In the genomic region with DNA sequence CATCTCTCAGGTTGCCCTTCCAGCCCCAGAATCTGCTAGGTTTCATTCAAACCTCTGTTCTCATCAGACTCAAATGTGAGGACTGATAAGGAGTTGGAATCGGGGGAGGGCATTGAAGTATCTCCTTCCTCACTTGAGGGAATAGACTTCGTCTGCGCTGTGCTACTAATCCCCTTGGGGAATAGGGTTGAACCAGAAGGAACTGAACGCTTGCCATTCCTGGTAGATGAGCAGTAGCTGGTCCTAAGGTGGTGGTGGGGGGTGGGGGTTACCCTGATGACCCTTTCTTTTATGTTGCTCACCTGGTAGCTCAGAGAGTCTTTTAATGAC, we compare ENCODE assay signal across 8 cellular contexts. TPM values are rescaled to one million over a fixed set of nuclear protein-coding genes. Genes with fewer than 3 reads are reported as not detected.
A peak's percentile ranks its signal among the peaks of the same experiment; 100 is the strongest.
DNase-seq lines count a peak whose midpoint lies in the region; ATAC-seq, FAIRE-seq and TF ChIP-seq lines count a peak whose summit lies in the region.

No MANE protein-coding gene starts in this region.

- intact Hi-C loops in CD4-positive, alpha-beta memory T cell (cut with micrococcal nuclease), result loop anchor here (1.0 to 5.0 kb wide), 3 partner anchors 37 to 333 kb away; no protein-coding TSS in a partner anchor
- intact Hi-C loops in naive thymus-derived CD4-positive, alpha-beta T cell (cut with micrococcal nuclease), result loop anchor here (1.0 to 5.0 kb wide), 7 partner anchors 37 to 907 kb away; a partner anchor contains a TSS

- no peak overlapping the region for H3K27ac ChIP-seq in CD4-positive, alpha-beta memory T cell (ENCODE audit: low read depth, low read length)
- H3K27ac ChIP-seq in naive thymus-derived CD4-positive, alpha-beta T cell (ENCODE audit: low read depth, low read length), result no peak overlapping the region

- no peaks in the 10 kb centered on the region for H3K36me3 ChIP-seq in CD4-positive, alpha-beta memory T cell (ENCODE audit: insufficient read depth, low read length)
- H3K36me3 ChIP-seq in naive thymus-derived CD4-positive, alpha-beta T cell (ENCODE audit: control insufficient read depth in 2 of 3, insufficient read depth in 3 of 3, low read length in 3 of 3), result no peaks in the 10 kb centered on the region

- peak; percentile 1 for ATAC-seq in naive thymus-derived CD4-positive, alpha-beta T cell
- ATAC-seq in HG02588 (IDR thresholded peaks at IDR 0.05; ENCODE audit: unreplicated experiment) (no peak), GM21723 (IDR thresholded peaks at IDR 0.05; ENCODE audit: unreplicated experiment) (no peak)

- TF ChIP-seq CTCF in brain (conservative IDR thresholded peaks at IDR 0.05), result peak in 1 of 2 experiments; percentile 31

- no peaks in the 10 kb centered on the region for H3K27me3 ChIP-seq in CD4-positive, alpha-beta memory T cell (ENCODE audit: insufficient read depth, low read length)
- H3K27me3 ChIP-seq in naive thymus-derived CD4-positive, alpha-beta T cell (ENCODE audit: control insufficient read depth in 2 of 2, insufficient read depth in 2 of 2, low read length in 2 of 2), result no peaks in the 10 kb centered on the region

- H3K4me3 Mint-ChIP-seq in CD4-positive, alpha-beta memory T cell, result peak overlapping the region; percentile 74 to 91 (median 83)
- H3K4me3 Mint-ChIP-seq in brain, result peak overlapping the region; percentile 82 to 97 (median 88)
- peak overlapping the region; percentile 73 to 90 (median 86) for H3K4me3 Mint-ChIP-seq in naive thymus-derived CD4-positive, alpha-beta T cell

- H3K27ac Mint-ChIP-seq in CD4-positive, alpha-beta memory T cell, result peak overlapping the region in 6 of 7 donors; percentile 3 to 86 (median 78)
- peak overlapping the region; percentile 5 to 93 (median 67) for H3K27ac Mint-ChIP-seq in brain
- H3K27ac Mint-ChIP-seq in naive thymus-derived CD4-positive, alpha-beta T cell, result peak overlapping the region in 8 of 9 donors; percentile 2 to 82 (median 62)

- POLR2A ChIA-PET in CD4-positive, alpha-beta memory T cell (lab: Charles Lee; ENCODE audit: partially characterized antibody), result no interaction called here
- POLR2A ChIA-PET in naive thymus-derived CD4-positive, alpha-beta T cell (lab: Charles Lee), result interaction anchor here (0.6 kb wide), 1 partner anchor 128 kb away, joined by 3 read pairs; no protein-coding TSS in a partner anchor

- peaks cover 0 to 9% (median 3%) of the 10 kb centered on the region in 8 donors for H3K9me3 Mint-ChIP-seq in CD4-positive, alpha-beta memory T cell
- H3K9me3 Mint-ChIP-seq in brain, result peaks cover 9 to 25% (median 11%) of the 10 kb centered on the region in 5 experiments
- H3K9me3 Mint-ChIP-seq in naive thymus-derived CD4-positive, alpha-beta T cell, result peaks cover 0 to 21% (median 2%) of the 10 kb centered on the region in 11 donors

- peaks cover 0 to 6% of the 10 kb centered on the region in 2 donors for H3K36me3 Mint-ChIP-seq in CD4-positive, alpha-beta memory T cell
- H3K36me3 Mint-ChIP-seq in brain, result no peaks in the 10 kb centered on the region
- no peaks in the 10 kb centered on the region for H3K36me3 Mint-ChIP-seq in naive thymus-derived CD4-positive, alpha-beta T cell

- H3K4me1 ChIP-seq in CD4-positive, alpha-beta memory T cell (ENCODE audit: insufficient read depth, low read length), result peaks cover 6% of the 10 kb centered on the region
- H3K4me1 ChIP-seq in naive thymus-derived CD4-positive, alpha-beta T cell (ENCODE audit: control insufficient read depth in 2 of 2, insufficient read depth in 2 of 2, low read length in 2 of 2), result peaks cover 0 to 4% of the 10 kb centered on the region in 2 donors

- no peak for FAIRE-seq in GM12891 (lab: Jason Lieb, UNC)

- H3K9me3 ChIP-seq in CD4-positive, alpha-beta memory T cell (ENCODE audit: control insufficient read depth in 1 of 2, low read length in 2 of 2), result no peaks in the 10 kb centered on the region
- no peaks in the 10 kb centered on the region for H3K9me3 ChIP-seq in naive thymus-derived CD4-positive, alpha-beta T cell (ENCODE audit: control insufficient read depth in 2 of 3, low read length in 3 of 3)

- peaks cover 5 to 21% (median 11%) of the 10 kb centered on the region in 4 donors for H3K4me1 Mint-ChIP-seq in CD4-positive, alpha-beta memory T cell
- H3K4me1 Mint-ChIP-seq in brain, result peaks cover 14% of the 10 kb centered on the region
- H3K4me1 Mint-ChIP-seq in naive thymus-derived CD4-positive, alpha-beta T cell, result peaks cover 4 to 21% (median 13%) of the 10 kb centered on the region in 7 donors

- CTCF ChIA-PET in CD4-positive, alpha-beta memory T cell (lab: Charles Lee; ENCODE audit: partially characterized antibody), result interaction anchor here (0.7 to 4.6 kb wide), 5 partner anchors 31 to 220 kb away, joined by 3 to 58 read pairs (median 3); no protein-coding TSS in a partner anchor
- CTCF ChIA-PET in naive thymus-derived CD4-positive, alpha-beta T cell (lab: Charles Lee), result interaction anchor here (1.0 to 1.5 kb wide), 4 partner anchors 36 to 218 kb away, joined by 3 to 7 read pairs (median 4); no protein-coding TSS in a partner anchor

- TF ChIP-seq POLR2A in GM12891 (IDR thresholded peaks at IDR 0.05; ENCODE audit: low read depth, low read length), result no peak

- peak overlapping the region; percentile 17 to 32 for H3K4me3 ChIP-seq in CD4-positive, alpha-beta memory T cell (ENCODE audit: low read length in 2 of 2)
- H3K4me3 ChIP-seq in naive thymus-derived CD4-positive, alpha-beta T cell (ENCODE audit: low read length), result peak overlapping the region; percentile 43

- no peaks in the 10 kb centered on the region for H3K27me3 Mint-ChIP-seq in CD4-positive, alpha-beta memory T cell
- H3K27me3 Mint-ChIP-seq in brain, result peaks cover 10% of the 10 kb centered on the region
- H3K27me3 Mint-ChIP-seq in naive thymus-derived CD4-positive, alpha-beta T cell, result peaks cover 0 to 22% (median 3%) of the 10 kb centered on the region in 5 donors

- no peak for DNase-seq in CD4-positive, alpha-beta memory T cell
- DNase-seq in M059J (ENCODE audit: low read depth) (peak; percentile 71), NCI-H2081 treated with DMSO at 0.1 percent for 48 hours (lab: John Stamatoyannopoulos, UW) (no peak), GM12891 (ENCODE audit: insufficient read length, low spot score) (no peak)
- DNase-seq in naive thymus-derived CD4-positive, alpha-beta T cell, result no peak

TF ChIP-seq in GM12891, 5 proteins besides CTCF, POLR2A, EP300 and RAD21:
- TF ChIP-seq POU2F2 (IDR thresholded peaks at IDR 0.05; ENCODE audit: low read depth, low read length) (no peak), SPI1 (IDR thresholded peaks at IDR 0.05; ENCODE audit: low read depth, low read length) (no peak), POLR2AphosphoS5 (IDR thresholded peaks at IDR 0.05; ENCODE audit: low read depth, low read length) (no peak), PAX5 (IDR thresholded peaks at IDR 0.05; ENCODE audit: insufficient read depth, low read length, severe bottlenecking) (no peak), TAF1 (IDR thresholded peaks at IDR 0.05; ENCODE audit: low read depth, low read length) (no peak)

RNA-seq across cellular contexts. Expression of a gene that starts 0.7 kb away (rescaled TPM):
- total RNA-seq in CD4-positive, alpha-beta memory T cell, result 1 to 10 TPM; 2.8 to 3.5 TPM
- polyA plus RNA-seq in CD4-positive, alpha-beta memory T cell, result 1 to 10 TPM in 1 of 2 donors, under 1 TPM in 1; 0.42 to 1.2 TPM
- 46.7 and 55.0 TPM in 2 replicates for total RNA-seq in M059J (2014; rRNA removed; shearing (Covaris generic))
- 3.5 TPM for polyA plus RNA-seq in brain (ENCODE audit: insufficient read depth, low read depth, low replicate concordance)
- 10 to 100 TPM in 1 of 5 experiments, 1 to 10 TPM in 4; 3.0 to 11.3 (median 4.4) TPM for total RNA-seq in naive thymus-derived CD4-positive, alpha-beta T cell
- 1 to 10 TPM; 1.3 to 3.2 TPM for polyA plus RNA-seq in naive thymus-derived CD4-positive, alpha-beta T cell
- 15.0 TPM for polyA plus RNA-seq in GM12891 (2012; ENCODE audit: low read depth, missing spikeins)
